In the genomic region with DNA sequence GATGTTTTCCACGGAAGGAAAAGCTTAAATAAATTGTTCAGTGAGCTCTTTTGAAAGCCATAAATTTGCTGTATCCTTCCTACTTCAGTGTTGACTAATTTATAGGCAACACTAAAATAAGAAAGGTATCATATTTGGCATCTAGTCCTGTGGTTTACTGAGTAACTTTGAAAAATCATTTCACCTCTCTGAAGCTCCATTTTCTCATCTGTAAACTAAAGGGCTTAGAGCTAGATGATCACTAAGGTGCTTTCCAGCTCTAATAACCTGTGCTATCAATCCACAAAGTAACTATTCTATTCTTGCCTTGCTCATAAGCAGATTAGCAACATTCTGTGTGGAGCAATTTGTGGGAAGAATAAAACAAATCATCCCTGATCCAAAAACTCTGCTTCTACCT, we compare ENCODE assay signal across 23 cellular contexts. TPM values are rescaled to one million over a fixed set of nuclear protein-coding genes. Genes with fewer than 3 reads are reported as not detected.
A peak's percentile ranks its signal among the peaks of the same experiment; 100 is the strongest.
DNase-seq lines count a peak whose midpoint lies in the region; ATAC-seq, FAIRE-seq and TF ChIP-seq lines count a peak whose summit lies in the region.
"Had no signal": no experiment of that assay in that cellular context is flagged by ENCODE, and none has a peak within 500 bp of the region (broad histone marks: within the 10 kb centered on the region; RNA-seq: fewer than 3 reads in every experiment).

No MANE protein-coding gene starts in this region.

- H3K4me2 ChIP-seq in hepatocyte, result no peak overlapping the region
- H3K4me2 ChIP-seq: SK-N-SH had no signal

- H3K4me1 ChIP-seq in hepatocyte (ENCODE audit: insufficient read depth), result peaks cover 30% of the 10 kb centered on the region
- peaks cover 0 to 7% of the 10 kb centered on the region in 2 donors for H3K4me1 ChIP-seq in small intestine (ENCODE audit: control insufficient read depth in 2 of 2, insufficient read depth in 1 of 2, low read depth in 1 of 2, low read length in 1 of 2)

- H3K4me3 ChIP-seq in hepatocyte (no peak overlapping the region), small intestine (ENCODE audit: low read depth in 1 of 2, low read length in 2 of 2) (no peak overlapping the region), coronary artery (no peak overlapping the region)

- TF ChIP-seq POLR2A in GM12891 (IDR thresholded peaks at IDR 0.05; ENCODE audit: low read depth, low read length), result no peak

- H3K27me3 ChIP-seq in hepatocyte (no peaks in the 10 kb centered on the region), small intestine (ENCODE audit: control insufficient read depth in 2 of 2, insufficient read depth in 2 of 2, low read length in 2 of 2) (no peaks in the 10 kb centered on the region)

- no peaks in the 10 kb centered on the region for H3K9me2 ChIP-seq in hepatocyte (replicated peaks; ENCODE audit: insufficient read depth)
- H3K9me2 ChIP-seq: SK-N-SH had no signal

- TF ChIP-seq CTCF in D721Med (IDR thresholded peaks at IDR 0.05; ENCODE audit: insufficient read depth, missing control alignments) (no peak), hepatocyte (IDR thresholded peaks at IDR 0.05; ENCODE audit: poor library complexity) (no peak), coronary artery (IDR thresholded peaks at IDR 0.05) (no peak)

- WGBS in hepatocyte (ENCODE audit: low lambda C conversion rate, missing lambda C conversion rate), result 89% methylated on average over 1 of the region's 1 CpG
- WGBS in small intestine, 3 donors, result 54 to 63% (median 63%) methylated on average over 1 of the region's 1 CpG

- peak; percentile 93 for FAIRE-seq in D721Med (lab: Jason Lieb, UNC)
- FAIRE-seq in GM12891 (lab: Jason Lieb, UNC), result peak; percentile 13
- no peak for FAIRE-seq in small intestine (lab: Jason Lieb, UNC)
- FAIRE-seq: GM19239, H54 had no signal

- no peak overlapping the region for H2AFZ ChIP-seq in hepatocyte

- H3K27ac ChIP-seq in hepatocyte (peak overlapping the region; percentile 13), small intestine (ENCODE audit: low read depth in 1 of 2, low read length in 1 of 2) (no peak overlapping the region), coronary artery (no peak overlapping the region)
- H3K27ac ChIP-seq: HL-60 had no signal

- ATAC-seq in HG02571 (IDR thresholded peaks at IDR 0.05; ENCODE audit: unreplicated experiment), result no peak
- ATAC-seq: Panc1 had no signal

- no peaks in the 10 kb centered on the region for H3K79me2 ChIP-seq in hepatocyte

- no peaks in the 10 kb centered on the region for H4K20me1 ChIP-seq in hepatocyte (ENCODE audit: insufficient read depth, poor library complexity, severe bottlenecking)

- H3K9me3 ChIP-seq in hepatocyte (ENCODE audit: low read depth), result no peaks in the 10 kb centered on the region
- no peaks in the 10 kb centered on the region for H3K9me3 ChIP-seq in small intestine (ENCODE audit: control insufficient read depth, low read depth)
- H3K9me3 ChIP-seq: Caco-2, SK-N-SH had no signal

- H3K36me3 ChIP-seq in hepatocyte (replicated peaks; ENCODE audit: insufficient read depth, low read depth) (no peaks in the 10 kb centered on the region), small intestine (ENCODE audit: control insufficient read depth in 2 of 2, insufficient read depth in 2 of 2, low read length in 2 of 2) (no peaks in the 10 kb centered on the region)

- no peak for DNase-seq in D721Med (ENCODE audit: insufficient read length, low spot score)
- DNase-seq in GM12891 (ENCODE audit: insufficient read length, low spot score), result no peak
- peak; percentile 20 for DNase-seq in NCI-H82 treated with DMSO at 0.1 percent for 48 hours (lab: John Stamatoyannopoulos, UW; ENCODE audit: unreplicated experiment)
- DNase-seq in hepatocyte (ENCODE audit: low spot score), result no peak
- no peak for DNase-seq in small intestine
- DNase-seq in coronary artery (ENCODE audit: low spot score), result no peak
- DNase-seq: Caco-2; CD4-positive, alpha-beta T cell; DMS153; KG1; NCI-H1092; NCI-H1436; NCI-H187 treated with DMSO at 0.1 percent for 48 hours; NCI-H2227 treated with DMSO at 0.1 percent for 48 hours; NCI-H510A; NK-92 treated with Interleukin-12 subunit alpha and Interleukin-12 subunit beta, amount 100 ng/mL, for 24 hours; SIG-M5; SK-N-SH had no signal

TF ChIP-seq in GM12891, 5 proteins besides CTCF, POLR2A, EP300 and RAD21:
- TF ChIP-seq POU2F2 (IDR thresholded peaks at IDR 0.05; ENCODE audit: low read depth, low read length) (no peak), TAF1 (IDR thresholded peaks at IDR 0.05; ENCODE audit: low read depth, low read length) (no peak), SPI1 (IDR thresholded peaks at IDR 0.05; ENCODE audit: low read depth, low read length) (no peak), PAX5 (IDR thresholded peaks at IDR 0.05; ENCODE audit: insufficient read depth, low read length, severe bottlenecking) (no peak), POLR2AphosphoS5 (IDR thresholded peaks at IDR 0.05; ENCODE audit: low read depth, low read length) (no peak)

RNA-seq across cellular contexts. Expression of a gene that starts 3.6 kb away (rescaled TPM):
- 0.86 TPM for polyA plus RNA-seq in GM12891 (2012; ENCODE audit: low read depth, missing spikeins)
- 1.1 and 1.6 TPM in 2 replicates for total RNA-seq in hepatocyte
- polyA plus RNA-seq in hepatocyte (1.4 and 1.8 TPM in 2 replicates), small intestine (1 to 10 TPM; 1.5 to 2.9 (median 2.7) TPM)

RNA-seq across cellular contexts. Expression of a gene that starts 24.2 kb away (rescaled TPM):
- 362 TPM for polyA plus RNA-seq in GM12891 (2012; ENCODE audit: low read depth, missing spikeins)
- total RNA-seq in hepatocyte, result 456 and 458 TPM in 2 replicates
- polyA plus RNA-seq in hepatocyte (692 and 695 TPM in 2 replicates), small intestine (100 to 1,000 TPM; 417 to 708 (median 665) TPM)

RNA-seq across cellular contexts. Expression of a gene that starts 38.6 kb away (rescaled TPM):
- 246 TPM for polyA plus RNA-seq in GM12891 (2012; ENCODE audit: low read depth, missing spikeins)
- total RNA-seq in hepatocyte, result 478 and 519 TPM in 2 replicates
- 671 and 721 TPM in 2 replicates for polyA plus RNA-seq in hepatocyte
- polyA plus RNA-seq in small intestine, result 1,000 to 10,000 TPM in 2 of 3 donors, 100 to 1,000 TPM in 1; 601 to 1,249 (median 1,170) TPM
